In the genomic region with DNA sequence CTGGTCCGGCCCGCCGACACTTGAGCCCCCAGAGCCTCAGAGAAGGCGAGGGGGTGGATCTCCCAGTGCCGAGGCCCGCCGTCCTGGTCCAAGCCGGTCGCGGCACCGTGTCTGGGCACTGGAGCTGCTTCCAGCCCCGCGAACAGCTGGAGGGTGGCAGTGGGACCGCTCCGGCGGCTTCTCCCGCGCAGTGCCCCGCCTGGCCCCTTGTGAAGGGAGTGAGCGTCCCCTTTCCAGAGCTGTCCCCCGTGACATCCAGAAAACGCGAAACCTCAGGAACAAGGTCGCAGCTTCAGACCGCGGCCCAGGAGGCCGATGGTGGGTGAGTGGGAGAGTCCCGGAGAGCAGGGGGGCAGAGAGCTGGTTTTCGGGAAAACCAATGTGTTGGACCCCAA, we compare ENCODE assay signal across 1 cellular context.
TF ChIP-seq lines count a peak whose summit lies in the region.

No MANE protein-coding gene starts in this region.

TF ChIP-seq in GM23338, 12 proteins besides CTCF, POLR2A, EP300 and RAD21:
- TF ChIP-seq, protein P1, sequence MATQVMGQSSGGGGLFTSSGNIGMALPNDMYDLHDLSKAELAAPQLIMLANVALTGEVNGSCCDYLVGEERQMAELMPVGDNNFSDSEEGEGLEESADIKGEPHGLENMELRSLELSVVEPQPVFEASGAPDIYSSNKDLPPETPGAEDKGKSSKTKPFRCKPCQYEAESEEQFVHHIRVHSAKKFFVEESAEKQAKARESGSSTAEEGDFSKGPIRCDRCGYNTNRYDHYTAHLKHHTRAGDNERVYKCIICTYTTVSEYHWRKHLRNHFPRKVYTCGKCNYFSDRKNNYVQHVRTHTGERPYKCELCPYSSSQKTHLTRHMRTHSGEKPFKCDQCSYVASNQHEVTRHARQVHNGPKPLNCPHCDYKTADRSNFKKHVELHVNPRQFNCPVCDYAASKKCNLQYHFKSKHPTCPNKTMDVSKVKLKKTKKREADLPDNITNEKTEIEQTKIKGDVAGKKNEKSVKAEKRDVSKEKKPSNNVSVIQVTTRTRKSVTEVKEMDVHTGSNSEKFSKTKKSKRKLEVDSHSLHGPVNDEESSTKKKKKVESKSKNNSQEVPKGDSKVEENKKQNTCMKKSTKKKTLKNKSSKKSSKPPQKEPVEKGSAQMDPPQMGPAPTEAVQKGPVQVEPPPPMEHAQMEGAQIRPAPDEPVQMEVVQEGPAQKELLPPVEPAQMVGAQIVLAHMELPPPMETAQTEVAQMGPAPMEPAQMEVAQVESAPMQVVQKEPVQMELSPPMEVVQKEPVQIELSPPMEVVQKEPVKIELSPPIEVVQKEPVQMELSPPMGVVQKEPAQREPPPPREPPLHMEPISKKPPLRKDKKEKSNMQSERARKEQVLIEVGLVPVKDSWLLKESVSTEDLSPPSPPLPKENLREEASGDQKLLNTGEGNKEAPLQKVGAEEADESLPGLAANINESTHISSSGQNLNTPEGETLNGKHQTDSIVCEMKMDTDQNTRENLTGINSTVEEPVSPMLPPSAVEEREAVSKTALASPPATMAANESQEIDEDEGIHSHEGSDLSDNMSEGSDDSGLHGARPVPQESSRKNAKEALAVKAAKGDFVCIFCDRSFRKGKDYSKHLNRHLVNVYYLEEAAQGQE (IDR thresholded peaks at IDR 0.05; ENCODE audit: unreplicated experiment) = no peak
- TF ChIP-seq CREB1 (CRISPR knock-in tag; IDR thresholded peaks at IDR 0.05; ENCODE audit: low read depth) (no peak), EZH2 (IDR thresholded peaks at IDR 0.05; ENCODE audit: low read depth, unreplicated experiment) (peak; percentile 92), EZH2phosphoT487 (IDR thresholded peaks at IDR 0.05; ENCODE audit: unreplicated experiment) (peak; percentile 78)
